Comparison of ENCODE assay signal across 26 cellular contexts in genomic region chr10:111384556-111384955, GRCh38.
DNase-seq lines count a peak whose midpoint lies in the region; ATAC-seq and TF ChIP-seq lines count a peak whose summit lies in the region.
"Had no signal": no experiment of that assay in that cellular context is flagged by ENCODE, and none has a peak within 500 bp of the region (broad histone marks: within the 10 kb centered on the region; RNA-seq: fewer than 3 reads in every experiment).

No MANE protein-coding gene starts in this region.

- intact Hi-C loops in activated CD8-positive, alpha-beta T cell treated with anti-CD3 and anti-CD28 coated beads for 36 hours (cut with micrococcal nuclease), result no loop called here

- DNase-seq in AG10803 (ENCODE audit: low read depth) (peak; percentile 45), EH (ENCODE audit: low read depth) (peak; percentile 38), smooth muscle cell (lab: John Stamatoyannopoulos, UW; ENCODE audit: unreplicated experiment) (no peak), kidney tubule cell (ENCODE audit: low spot score) (no peak), NCI-H1417 treated with DMSO at 0.1 percent for 48 hours (lab: John Stamatoyannopoulos, UW) (no peak)
- DNase-seq in Jurkat, Clone E6-1 (ENCODE audit: low read depth, low spot score), result peak; percentile 7
- DNase-seq in activated CD8-positive, alpha-beta T cell treated with anti-CD3 and anti-CD28 coated beads for 36 hours, result no peak
- DNase-seq: BE2C; CD4-positive, CD25-positive, alpha-beta regulatory T cell; DMS153; DND-41; GOT3; HFFc6; NCI-H1048; NCI-H1417; NCI-H1694 treated with DMSO at 0.1 percent for 48 hours; NCI-H2081; NCI-H2227 treated with DMSO at 0.1 percent for 48 hours; NCI-H510A; NCI-H69; Peyer's patch; SHP77 treated with DMSO at 0.1 percent for 48 hours had no signal

- TF ChIP-seq CTCF in AG10803 (conservative IDR thresholded peaks at IDR 0.05; ENCODE audit: low read length) (no peak), smooth muscle cell (IDR thresholded peaks at IDR 0.05; ENCODE audit: borderline replicate concordance, insufficient read depth, poor library complexity, severe bottlenecking) (no peak)
- TF ChIP-seq CTCF in activated CD8-positive, alpha-beta T cell treated with anti-CD3 and anti-CD28 coated beads for 36 hours (IDR thresholded peaks at IDR 0.05), result no peak

- no peak overlapping the region for H3K4me3 Mint-ChIP-seq in activated CD8-positive, alpha-beta T cell treated with anti-CD3 and anti-CD28 coated beads for 36 hours
- H3K4me3 Mint-ChIP-seq: CD4-positive, CD25-positive, alpha-beta regulatory T cell; HFFc6; IgD-negative memory B cell had no signal

- CTCF ChIA-PET in activated CD8-positive, alpha-beta T cell treated with anti-CD3 and anti-CD28 coated beads for 36 hours (lab: Charles Lee), result no interaction called here

- H3K4me1 Mint-ChIP-seq in activated CD8-positive, alpha-beta T cell treated with anti-CD3 and anti-CD28 coated beads for 36 hours (ENCODE audit: low read depth), result no peaks in the 10 kb centered on the region
- H3K4me1 Mint-ChIP-seq: CD4-positive, CD25-positive, alpha-beta regulatory T cell; IgD-negative memory B cell had no signal

- H2AFZ ChIP-seq in smooth muscle cell (ENCODE audit: low read depth), result no peak overlapping the region

- H3K9me3 Mint-ChIP-seq in activated CD8-positive, alpha-beta T cell treated with anti-CD3 and anti-CD28 coated beads for 36 hours, result no peaks in the 10 kb centered on the region

- H4K20me1 ChIP-seq in smooth muscle cell (ENCODE audit: low read depth), result no peaks in the 10 kb centered on the region

- H3F3A ChIP-seq in smooth muscle cell (ENCODE audit: low read depth), result no peaks in the 10 kb centered on the region

- peak overlapping the region; percentile 50 for H3K4me2 ChIP-seq in smooth muscle cell
- H3K4me2 ChIP-seq: A549 had no signal

- H3K9ac ChIP-seq in smooth muscle cell (ENCODE audit: low read depth), result no peak overlapping the region

- H3K27me3 Mint-ChIP-seq in activated CD8-positive, alpha-beta T cell treated with anti-CD3 and anti-CD28 coated beads for 36 hours, result peaks cover 22% of the 10 kb centered on the region

- POLR2A ChIA-PET in activated CD8-positive, alpha-beta T cell treated with anti-CD3 and anti-CD28 coated beads for 36 hours (lab: Charles Lee), result no interaction called here

- H3K4me3 ChIP-seq in AG10803 (ENCODE audit: low read length) (no peak overlapping the region), smooth muscle cell (no peak overlapping the region)
- H3K4me3 ChIP-seq in Jurkat, Clone E6-1 (ENCODE audit: low read length), result no peak overlapping the region
- H3K4me3 ChIP-seq: A549, GM12878, HAP-1, Peyer's patch had no signal

- no peaks in the 10 kb centered on the region for H3K4me1 ChIP-seq in smooth muscle cell (ENCODE audit: low read depth)
- H3K4me1 ChIP-seq: A549, BE2C, HAP-1, Peyer's patch had no signal

- H3K79me2 ChIP-seq in smooth muscle cell (ENCODE audit: low read depth), result no peaks in the 10 kb centered on the region

- H3K36me3 Mint-ChIP-seq in activated CD8-positive, alpha-beta T cell treated with anti-CD3 and anti-CD28 coated beads for 36 hours (ENCODE audit: low read depth), result no peaks in the 10 kb centered on the region
- H3K36me3 Mint-ChIP-seq: CD4-positive, CD25-positive, alpha-beta regulatory T cell; IgD-negative memory B cell had no signal

- no peak for ATAC-seq in activated CD8-positive, alpha-beta T cell treated with anti-CD3 and anti-CD28 coated beads for 36 hours
- ATAC-seq: A549, GM12878 had no signal

- no peaks in the 10 kb centered on the region for H3K9me3 ChIP-seq in smooth muscle cell (replicated peaks; ENCODE audit: low read depth)
- H3K9me3 ChIP-seq: A549, BE2C, HAP-1, Peyer's patch had no signal

- H3K36me3 ChIP-seq in smooth muscle cell (ENCODE audit: low read depth), result no peaks in the 10 kb centered on the region
- H3K36me3 ChIP-seq: BE2C, HAP-1, Peyer's patch had no signal

- no peak overlapping the region for H3K27ac ChIP-seq in smooth muscle cell (ENCODE audit: low read depth)
- H3K27ac ChIP-seq: A549, Peyer's patch had no signal

- H3K27me3 ChIP-seq in smooth muscle cell (ENCODE audit: low read depth), result no peaks in the 10 kb centered on the region
- H3K27me3 ChIP-seq: BE2C, Peyer's patch had no signal

- no peak overlapping the region for H3K27ac Mint-ChIP-seq in activated CD8-positive, alpha-beta T cell treated with anti-CD3 and anti-CD28 coated beads for 36 hours
- H3K27ac Mint-ChIP-seq: CD4-positive, CD25-positive, alpha-beta regulatory T cell; HFFc6; IgD-negative memory B cell had no signal

Comparison
In these comparisons a context has a peak if more than half of its experiments do, and no peak if none do; other contexts are left out.
1. DNase-seq: peak in AG10803 (single experiment), EH (single experiment) and Jurkat, Clone E6-1 (single experiment); none in smooth muscle cell (single experiment), activated CD8-positive, alpha-beta T cell treated with anti-CD3 and anti-CD28 coated beads for 36 hours (single experiment), kidney tubule cell (single experiment) and NCI-H1417 treated with DMSO at 0.1 percent for 48 hours (single experiment).